Comparison of ENCODE assay signal across 8 cellular contexts in genomic region chr4:102344955-102345794, GRCh38. TPM values are rescaled to one million over a fixed set of nuclear protein-coding genes. Genes with fewer than 3 reads are reported as not detected.
A peak's percentile ranks its signal among the peaks of the same experiment; 100 is the strongest.
DNase-seq lines count a peak whose midpoint lies in the region; TF ChIP-seq lines count a peak whose summit lies in the region.

Gene SLC39A8 (minus strand): TSS chr4:102345482. CDS start chr4:102344662, 820 bp downstream.

- DNase-seq in GDM1 (lab: John Stamatoyannopoulos, UW), result peak; percentile 86
- peak; percentile 85 for DNase-seq in H4 (ENCODE audit: low spot score)
- peak; percentile 38 for DNase-seq in SHP77 treated with DMSO at 0.1 percent for 48 hours (lab: John Stamatoyannopoulos, UW)
- peak; percentile 95 for DNase-seq in activated effector memory CD4-positive, alpha-beta T cell treated with anti-CD3 and anti-CD28 coated beads, Interleukin-2, amount 50 U/mL, for 16 hours
- peak; percentile 43 for DNase-seq in fibroblast of the conjunctiva (ENCODE audit: low read depth)
- DNase-seq in neural progenitor cell (ENCODE audit: low spot score), result peak; percentile 91

- no peaks in the 10 kb centered on the region for H3K36me3 Mint-ChIP-seq in neural progenitor cell

- H2AFZ ChIP-seq in neural progenitor cell (replicated peaks), result peak within 1 kb of the TSS; percentile 93

- H3K9ac ChIP-seq in neural progenitor cell (no peak within 1 kb of the TSS), stomach smooth muscle (ENCODE audit: low read length in 2 of 2) (peak within 1 kb of the TSS; percentile 62 to 68)

- no peaks in the 10 kb centered on the region for H4K20me1 ChIP-seq in neural progenitor cell (ENCODE audit: low read depth)

- H3F3A ChIP-seq in neural progenitor cell (ENCODE audit: low read depth), result peaks cover 27% of the 10 kb centered on the region

- H3K4me3 Mint-ChIP-seq in neural progenitor cell, result peak within 1 kb of the TSS; percentile 88

- no peaks in the 10 kb centered on the region for H3K9me3 Mint-ChIP-seq in neural progenitor cell

- peaks cover 12% of the 10 kb centered on the region for H3K4me1 Mint-ChIP-seq in neural progenitor cell

- no peaks in the 10 kb centered on the region for H3K36me3 ChIP-seq in neural progenitor cell
- no peaks in the 10 kb centered on the region for H3K36me3 ChIP-seq in stomach smooth muscle (ENCODE audit: control insufficient read depth in 2 of 2, insufficient read depth in 2 of 2, low read length in 2 of 2)

- H3K27ac Mint-ChIP-seq in neural progenitor cell, result peak within 1 kb of the TSS; percentile 0

- H3K27me3 ChIP-seq in neural progenitor cell, result peaks cover 51% of the 10 kb centered on the region
- H3K27me3 ChIP-seq in stomach smooth muscle (ENCODE audit: control insufficient read depth in 1 of 2, insufficient read depth in 2 of 2, low read length in 2 of 2), result no peaks in the 10 kb centered on the region

- H3K9me3 ChIP-seq in neural progenitor cell (ENCODE audit: low read depth), result no peaks in the 10 kb centered on the region
- no peaks in the 10 kb centered on the region for H3K9me3 ChIP-seq in stomach smooth muscle (ENCODE audit: control insufficient read depth in 2 of 2, low read length in 2 of 2)

- no peak within 1 kb of the TSS for H3K27ac ChIP-seq in neural progenitor cell
- H3K27ac ChIP-seq in stomach smooth muscle (ENCODE audit: low read length), result peak within 1 kb of the TSS; percentile 18

- H3K4me3 ChIP-seq in neural progenitor cell (peak within 1 kb of the TSS; percentile 56), stomach smooth muscle (ENCODE audit: low read length in 2 of 2) (peak within 1 kb of the TSS; percentile 81 to 87)

- TF ChIP-seq CTCF in LNCAP (IDR thresholded peaks at IDR 0.05) (peak; percentile 45; the same call in 1 of the 2 replicates), neural progenitor cell (IDR thresholded peaks at IDR 0.05) (peak; percentile 74)

- H3K4me1 ChIP-seq in neural progenitor cell, result peaks cover 16% of the 10 kb centered on the region
- peaks cover 3% of the 10 kb centered on the region for H3K4me1 ChIP-seq in stomach smooth muscle (ENCODE audit: control insufficient read depth, insufficient read depth, low read length)

- H3K79me2 ChIP-seq in neural progenitor cell (ENCODE audit: low read depth), result no peaks in the 10 kb centered on the region

- peaks cover 2% of the 10 kb centered on the region for H3K27me3 Mint-ChIP-seq in neural progenitor cell (ENCODE audit: insufficient read depth, low read depth)

- H3K4me2 ChIP-seq in neural progenitor cell, result peak within 1 kb of the TSS; percentile 84

RNA-seq across cellular contexts. Expression of gene SLC39A8, which starts in this region (rescaled TPM):
- total RNA-seq in H4 (2014; rRNA removed; shearing (Covaris generic)), result 28.8 and 38.9 TPM in 2 replicates
- 6.9 and 7.3 TPM in 2 replicates for total RNA-seq in neural progenitor cell (ENCODE audit: low replicate concordance)

Comparison
In these comparisons a context has a peak if more than half of its experiments do, and no peak if none do; other contexts are left out.
1. DNase-seq: peak in every context shown above with its lines; median percentile 95 in activated effector memory CD4-positive, alpha-beta T cell treated with anti-CD3 and anti-CD28 coated beads, Interleukin-2, amount 50 U/mL, for 16 hours; 91 in neural progenitor cell; 86 in GDM1; 85 in H4; 43 in fibroblast of the conjunctiva; 38 in SHP77 treated with DMSO at 0.1 percent for 48 hours.